ENCODE assay signal across 29 cellular contexts in the genomic region with DNA sequence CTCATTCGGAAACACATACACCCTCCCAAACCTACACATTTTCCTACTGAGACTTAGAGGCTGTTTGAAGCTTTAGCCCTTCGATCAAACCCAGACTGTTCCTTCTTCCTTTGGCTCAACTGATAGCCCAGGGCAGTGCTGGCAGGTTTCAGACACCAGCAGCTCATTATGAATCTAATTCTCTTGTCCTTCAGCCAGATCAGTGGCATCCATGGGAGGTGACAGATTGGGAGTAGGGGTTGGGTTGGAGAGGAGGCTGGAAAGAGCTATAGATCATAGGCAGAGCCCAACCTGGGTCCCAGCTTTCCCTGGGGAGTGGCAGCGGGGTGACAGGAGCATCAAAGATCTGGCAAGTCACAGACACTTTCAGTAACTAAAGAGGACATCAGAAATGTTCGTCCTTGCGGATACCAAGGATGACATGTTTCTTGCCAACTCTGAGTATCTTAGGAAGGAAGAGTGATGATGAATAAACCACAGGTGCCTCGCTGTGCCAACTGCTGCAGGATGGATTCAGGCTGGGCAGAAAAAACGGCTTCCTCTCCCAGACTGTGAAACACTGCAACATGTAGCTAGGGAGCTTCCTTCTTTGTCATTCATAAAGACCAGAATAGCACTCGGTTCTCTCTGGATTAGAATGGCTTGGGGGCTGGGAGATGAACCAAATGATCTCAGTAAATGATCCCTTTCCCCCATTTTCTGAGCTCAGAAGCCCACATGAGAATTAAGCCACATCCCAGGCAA. TPM values are rescaled to one million over a fixed set of nuclear protein-coding genes. Genes with fewer than 3 reads are reported as not detected.
DNase-seq lines count a peak whose midpoint lies in the region; ATAC-seq and TF ChIP-seq lines count a peak whose summit lies in the region.
"Had no signal": no experiment of that assay in that cellular context is flagged by ENCODE, and none has a peak within 500 bp of the region (broad histone marks: within the 10 kb centered on the region; RNA-seq: fewer than 3 reads in every experiment).

No MANE protein-coding gene starts in this region.

- DNase-seq in GDM1 (lab: John Stamatoyannopoulos, UW) (peak; percentile 69), adipocyte (ENCODE audit: low read depth) (no peak), left ventricle myocardium inferior (no peak)
- DNase-seq: activated effector memory CD4-positive, alpha-beta T cell treated with anti-CD3 and anti-CD28 coated beads, Interleukin-2, amount 50 U/mL, for 16 hours; adrenal gland; brain microvascular endothelial cell; colonic mucosa; effector memory CD4-positive, alpha-beta T cell; foreskin fibroblast; heart right ventricle; midbrain; naive thymus-derived CD8-positive, alpha-beta T cell; NCI-H1092; NCI-H187 treated with DMSO at 0.1 percent for 48 hours; NCI-H2227 treated with DMSO at 0.1 percent for 48 hours; ovary; PC-3; spleen; stimulated activated CD4-positive, alpha-beta T cell treated with anti-CD3 and anti-CD28 coated beads, Interleukin-4, amount 100 ng/mL, for 24 hours; stimulated activated naive B cell treated with anti-CD40 and anti-IgM and Interleukin-4, amounts not matched to agents 10 μg/mL and 1 μg/mL and 100 μg/mL, for 72 hours; T-cell had no signal

- peak overlapping the region; percentile 62 for H3K4me2 ChIP-seq in BLaER1

- H3K9me3 ChIP-seq in BLaER1, result no peaks in the 10 kb centered on the region
- H3K9me3 ChIP-seq in adipocyte (ENCODE audit: control insufficient read depth, low read length), result no peaks in the 10 kb centered on the region
- H3K9me3 ChIP-seq in mesodermal cell (ENCODE audit: control insufficient read depth, low read length), result no peaks in the 10 kb centered on the region
- H3K9me3 ChIP-seq in left ventricle myocardium inferior (replicated peaks), result no peaks in the 10 kb centered on the region
- H3K9me3 ChIP-seq: adrenal gland, colonic mucosa, heart right ventricle, ovary, spleen, thoracic aorta had no signal

- H3K4me3 ChIP-seq in BLaER1, result no peak overlapping the region
- peak overlapping the region; percentile 23 for H3K4me3 ChIP-seq in adipocyte (ENCODE audit: low read length)
- H3K4me3 ChIP-seq in mesodermal cell (ENCODE audit: extremely low read depth, insufficient read depth, low read length, poor library complexity, severe bottlenecking), result no peak overlapping the region
- H3K4me3 ChIP-seq in left ventricle myocardium inferior, result no peak overlapping the region
- H3K4me3 ChIP-seq: adrenal gland, colonic mucosa, heart right ventricle, ovary, spleen, thoracic aorta had no signal

- no peak for TF ChIP-seq CTCF in left ventricle myocardium inferior (IDR thresholded peaks at IDR 0.05; ENCODE audit: borderline replicate concordance)

- H3K27me3 ChIP-seq in BLaER1 (no peaks in the 10 kb centered on the region), adipocyte (replicated peaks; ENCODE audit: control insufficient read depth, insufficient read depth, low read length) (peaks cover 66% of the 10 kb centered on the region), left ventricle myocardium inferior (ENCODE audit: low read depth) (peaks cover 14% of the 10 kb centered on the region)
- H3K27me3 ChIP-seq: adrenal gland, brain microvascular endothelial cell, colonic mucosa, heart right ventricle, ovary had no signal

- H3K27ac ChIP-seq in BLaER1 (peak overlapping the region; percentile 73), mesodermal cell (ENCODE audit: low read depth, low read length, severe bottlenecking) (peak overlapping the region; percentile 45), left ventricle myocardium inferior (replicated peaks) (no peak overlapping the region)
- H3K27ac ChIP-seq: adrenal gland, brain microvascular endothelial cell, colonic mucosa, heart right ventricle, ovary, spleen, thoracic aorta had no signal

- H3K9ac ChIP-seq in BLaER1, result peak overlapping the region; percentile 42; the same call in 1 of the 2 replicates
- H3K9ac ChIP-seq in adipocyte (ENCODE audit: low read length), result no peak overlapping the region

- H3K4me1 ChIP-seq in BLaER1 (peaks cover 41% of the 10 kb centered on the region), adipocyte (ENCODE audit: control insufficient read depth, insufficient read depth, low read length) (peaks cover 14% of the 10 kb centered on the region), mesodermal cell (ENCODE audit: control insufficient read depth, insufficient read depth, low read length, poor library complexity, severe bottlenecking) (no peaks in the 10 kb centered on the region), left ventricle myocardium inferior (no peaks in the 10 kb centered on the region)
- H3K4me1 ChIP-seq: adrenal gland, colonic mucosa, spleen had no signal

- intact Hi-C loops in left ventricle myocardium inferior (cut with micrococcal nuclease), result no loop called here

- H3K36me3 ChIP-seq in BLaER1 (no peaks in the 10 kb centered on the region), adipocyte (ENCODE audit: control insufficient read depth, insufficient read depth, low read length, severe bottlenecking) (no peaks in the 10 kb centered on the region), mesodermal cell (ENCODE audit: control insufficient read depth, insufficient read depth, low read length) (no peaks in the 10 kb centered on the region), left ventricle myocardium inferior (no peaks in the 10 kb centered on the region)
- H3K36me3 ChIP-seq: adrenal gland, brain microvascular endothelial cell, colonic mucosa, heart right ventricle, ovary, spleen, thoracic aorta had no signal

- 71 to 73% methylated on average over 5 to 8 of the region's 8 CpGs for WGBS in mesodermal cell (ENCODE audit: insufficient coverage in 2 of 2), 2 experiments

- no peak for ATAC-seq in HG02623 (IDR thresholded peaks at IDR 0.05; ENCODE audit: unreplicated experiment)
- ATAC-seq in GM21576 (IDR thresholded peaks at IDR 0.05; ENCODE audit: unreplicated experiment), result no peak
- ATAC-seq: heart right ventricle; left lobe of liver; naive thymus-derived CD8-positive, alpha-beta T cell; PC-3; Right ventricle myocardium inferior; stimulated activated naive B cell treated with anti-CD40 and anti-IgM and Interleukin-4, amounts not matched to agents 10 μg/mL and 1 μg/mL and 100 μg/mL, for 72 hours; T-cell had no signal

- no peaks in the 10 kb centered on the region for H4K20me1 ChIP-seq in BLaER1

RNA-seq across cellular contexts. Expression of gene ABCC8, which starts 19.1 kb away (rescaled TPM):
- polyA plus RNA-seq in mesodermal cell (2013, experiment 1 of 2), result 0.59 TPM
- polyA plus RNA-seq in mesodermal cell (2013, experiment 2 of 2), result 1.3 TPM
- total RNA-seq in left ventricle myocardium inferior, result 1.1 TPM
- total RNA-seq: H4; naive thymus-derived CD8-positive, alpha-beta T cell; PC-3; T-cell had no signal
- polyA plus RNA-seq: naive thymus-derived CD8-positive, alpha-beta T cell had no signal
